ENCODE assay signal across 15 cellular contexts in the genomic region with DNA sequence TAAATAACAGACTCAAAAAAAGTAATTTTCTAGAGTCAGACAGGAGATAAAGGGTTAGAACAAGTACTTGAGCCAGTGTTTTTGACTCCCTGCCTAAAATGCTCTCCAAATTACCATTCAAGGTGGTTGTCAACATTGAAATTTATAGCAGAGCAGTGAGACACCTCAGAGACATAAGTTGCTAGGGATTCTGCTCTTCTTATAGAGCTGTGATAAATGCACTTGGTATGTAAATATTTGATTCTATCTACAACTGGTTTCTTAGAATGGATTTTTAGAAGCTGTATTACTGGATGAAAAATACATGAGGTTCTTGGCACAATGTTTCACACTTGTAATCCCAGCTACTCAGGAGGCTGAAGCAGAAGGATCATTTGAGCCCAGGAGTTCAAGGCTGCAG.
"Had no signal": no experiment of that assay in that cellular context is flagged by ENCODE, and none has a peak within 500 bp of the region (broad histone marks: within the 10 kb centered on the region; RNA-seq: fewer than 3 reads in every experiment).

No MANE protein-coding gene starts in this region.

- H3K9me3 Mint-ChIP-seq: activated CD4-positive, alpha-beta T cell treated with anti-CD3 and anti-CD28 coated beads, Interleukin-2, amount 10 ng/mL, durations not matched to agents 7 days and 5 days; activated T-helper 1 cell treated with anti-CD3 and anti-CD28 coated beads, Interleukin-12 subunit alpha, Interleukin-12 subunit beta, Interleukin-2, Interleukin-4 antibody, amounts not matched to agents 30 ng/mL and 10 ng/mL and 1 ng/mL, durations not matched to agents 14 hours and 24 hours and 36 hours; naive thymus-derived CD8-positive, alpha-beta T cell; T-helper 2 cell treated with Interferon-gamma antibody and Interleukin-4, amounts not matched to agents 5 μg/mL and 100 μg/mL, for 36 hours had no signal

- H3K36me3 Mint-ChIP-seq: naive thymus-derived CD8-positive, alpha-beta T cell had no signal

- H3K27me3 ChIP-seq: ascending aorta, neutrophil, tibial nerve, vagina had no signal

- ATAC-seq: naive thymus-derived CD8-positive, alpha-beta T cell had no signal

- H3K4me1 ChIP-seq: ascending aorta, left ventricle myocardium inferior, tibial nerve, vagina had no signal

- H3K36me3 ChIP-seq: ascending aorta, left ventricle myocardium inferior, neutrophil, tibial nerve, vagina had no signal

- H3K27ac ChIP-seq: ascending aorta, left ventricle myocardium inferior, neutrophil, tibial nerve, vagina had no signal

- H3K9me3 ChIP-seq: ascending aorta, left ventricle myocardium inferior, neutrophil, tibial nerve, vagina had no signal

- H3K4me3 ChIP-seq: ascending aorta, left ventricle myocardium inferior, tibial nerve, vagina had no signal

- DNase-seq: activated CD4-positive, alpha-beta T cell treated with anti-CD3 and anti-CD28 coated beads, Interleukin-2, amount 10 ng/mL, durations not matched to agents 7 days and 5 days; activated CD8-positive, alpha-beta memory T cell treated with anti-CD3 and anti-CD28 coated beads for 24 hours; hippocampal formation; left ventricle myocardium inferior; naive thymus-derived CD8-positive, alpha-beta T cell; posterior cingulate gyrus; stimulated activated CD4-positive, alpha-beta T cell treated with anti-CD3 and anti-CD28 coated beads, Interleukin-15, amount 100 ng/mL, for 24 hours; stimulated activated CD4-positive, alpha-beta T cell treated with anti-CD3 and anti-CD28 coated beads, Interleukin-4, amount 100 ng/mL, for 1 hour; stimulated activated naive CD4-positive, alpha-beta T cell had no signal

- H3K27ac Mint-ChIP-seq: activated CD4-positive, alpha-beta T cell treated with anti-CD3 and anti-CD28 coated beads, Interleukin-2, amount 10 ng/mL, durations not matched to agents 7 days and 5 days; activated T-helper 1 cell treated with anti-CD3 and anti-CD28 coated beads, Interleukin-12 subunit alpha, Interleukin-12 subunit beta, Interleukin-2, Interleukin-4 antibody, amounts not matched to agents 30 ng/mL and 10 ng/mL and 1 ng/mL, durations not matched to agents 14 hours and 24 hours and 36 hours; naive thymus-derived CD8-positive, alpha-beta T cell; T-helper 2 cell treated with Interferon-gamma antibody and Interleukin-4, amounts not matched to agents 5 μg/mL and 100 μg/mL, for 36 hours had no signal
